In the genomic region with DNA sequence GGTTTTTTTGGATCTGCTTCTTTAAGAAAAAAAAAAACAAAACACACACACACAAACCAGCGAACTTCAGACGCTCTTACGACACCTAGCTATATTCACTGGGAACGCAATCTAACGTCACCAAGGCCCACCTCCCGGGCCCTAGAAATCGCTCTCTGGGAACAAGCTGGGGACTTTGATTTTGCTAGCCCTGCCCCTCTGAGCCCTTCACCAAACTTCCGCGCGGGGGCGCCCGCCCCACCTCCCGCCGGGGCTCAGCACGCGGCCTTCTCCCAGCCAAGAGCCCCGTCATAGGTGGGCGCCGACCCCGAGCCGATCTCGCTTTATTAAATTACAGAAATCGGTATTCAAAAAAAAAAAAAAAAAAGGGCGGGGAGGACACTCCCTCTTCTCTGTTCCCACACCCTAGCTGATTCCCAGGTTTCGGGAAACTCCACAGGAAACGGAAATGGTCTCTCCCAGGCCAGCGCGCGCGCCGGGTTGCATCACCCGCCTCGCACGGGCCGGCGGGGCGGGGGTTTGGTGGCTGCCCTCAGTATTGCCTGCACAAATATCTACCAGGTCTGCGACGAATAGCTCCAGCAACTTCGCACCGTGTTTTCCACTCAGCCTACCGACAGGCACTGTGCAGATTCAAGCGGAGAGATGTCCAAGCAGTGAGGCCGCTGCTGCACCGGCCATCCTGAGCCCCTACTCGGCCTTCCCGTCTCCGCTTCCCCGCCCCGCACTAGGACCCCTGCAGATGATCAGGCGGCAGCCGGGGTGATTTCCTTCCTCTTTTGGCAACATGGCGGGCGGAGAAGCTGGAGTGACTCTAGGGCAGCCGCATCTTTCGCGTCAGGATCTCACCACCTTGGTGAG, we compare ENCODE assay signal across 8 cellular contexts. TPM values are rescaled to one million over a fixed set of nuclear protein-coding genes. Genes with fewer than 3 reads are reported as not detected.
A peak's percentile ranks its signal among the peaks of the same experiment; 100 is the strongest.
DNase-seq lines count a peak whose midpoint lies in the region; ATAC-seq, FAIRE-seq and TF ChIP-seq lines count a peak whose summit lies in the region.

A gene (plus strand): TSS at position 775 of the 861 bp plus-strand sequence. CDS start 13 bp downstream, at position 788.

- intact Hi-C loops in right cardiac atrium (cut with DNase I) (no loop called here), aorta (cut with DNase I) (loop anchor here (1.0 to 10.0 kb wide), 3 partner anchors 29 to 360 kb away; no protein-coding TSS in a partner anchor)

- no peaks in the 10 kb centered on the region for H3K27me3 ChIP-seq in astrocyte (ENCODE audit: insufficient read depth, low read length)
- no peaks in the 10 kb centered on the region for H3K27me3 ChIP-seq in right cardiac atrium (ENCODE audit: control insufficient read depth, insufficient read depth)
- no peaks in the 10 kb centered on the region for H3K27me3 ChIP-seq in aorta (ENCODE audit: control insufficient read depth in 1 of 2, insufficient read depth in 2 of 2, low read length in 1 of 2)

- no peak within 1 kb of the TSS for H3K4me3 Mint-ChIP-seq in T-helper 2 cell treated with Interferon-gamma antibody and Interleukin-4, amounts not matched to agents 5 μg/mL and 100 μg/mL, for 36 hours
- H3K4me3 Mint-ChIP-seq in astrocyte (ENCODE audit: unreplicated experiment) = peak within 1 kb of the TSS; percentile 65

- no peaks in the 10 kb centered on the region for H3K9me3 ChIP-seq in astrocyte (ENCODE audit: insufficient read depth, low read depth, low read length)
- H3K9me3 ChIP-seq in right cardiac atrium (ENCODE audit: control insufficient read depth, low read length) = no peaks in the 10 kb centered on the region
- no peaks in the 10 kb centered on the region for H3K9me3 ChIP-seq in aorta (ENCODE audit: control insufficient read depth, low read length)

- H3K4me1 ChIP-seq in astrocyte (ENCODE audit: insufficient read depth, low read length) = peaks cover 3% of the 10 kb centered on the region
- no peaks in the 10 kb centered on the region for H3K4me1 ChIP-seq in right cardiac atrium (ENCODE audit: control insufficient read depth, insufficient read depth, low read length)
- no peaks in the 10 kb centered on the region for H3K4me1 ChIP-seq in aorta (ENCODE audit: control insufficient read depth in 1 of 2, insufficient read depth in 2 of 2, low read length in 2 of 2)

- peak; percentile 48 for TF ChIP-seq CTCF in astrocyte (IDR thresholded peaks at IDR 0.05; ENCODE audit: insufficient read depth, low read depth, low read length)

- H3K79me2 ChIP-seq in astrocyte (ENCODE audit: insufficient read depth, low read length) = peaks cover 18% of the 10 kb centered on the region

- DNase-seq in GM18507 (ENCODE audit: extremely low spot score, insufficient read length, low read depth) (peak; percentile 42), NCI-H2029 (lab: John Stamatoyannopoulos, UW) (peak; percentile 88), astrocyte (ENCODE audit: low read depth) (peak; percentile 97), right cardiac atrium (peak; percentile 90 to 95 (median 94)), putamen (ENCODE audit: low spot score) (peak; percentile 93), aorta (peak; percentile 94 to 95)
- peak; percentile 82 for DNase-seq in T-helper 2 cell treated with Interferon-gamma antibody and Interleukin-4, amounts not matched to agents 5 μg/mL and 100 μg/mL, for 36 hours (ENCODE audit: low spot score)

- FAIRE-seq in GM18507 (lab: Jason Lieb, UNC) = peak; percentile 94
- FAIRE-seq in astrocyte (lab: Jason Lieb, UNC) = peak; percentile 87

- no peak within 1 kb of the TSS for H3K4me2 ChIP-seq in astrocyte (ENCODE audit: low read length)

- no peaks in the 10 kb centered on the region for H3K27me3 Mint-ChIP-seq in T-helper 2 cell treated with Interferon-gamma antibody and Interleukin-4, amounts not matched to agents 5 μg/mL and 100 μg/mL, for 36 hours (ENCODE audit: low read depth)
- H3K27me3 Mint-ChIP-seq in astrocyte (ENCODE audit: low read depth, unreplicated experiment) = no peaks in the 10 kb centered on the region

- no peak within 1 kb of the TSS for H3K4me3 ChIP-seq in astrocyte (ENCODE audit: insufficient read depth, low read depth, low read length)
- peak within 1 kb of the TSS; percentile 92 for H3K4me3 ChIP-seq in right cardiac atrium (ENCODE audit: low read length)
- H3K4me3 ChIP-seq in aorta (ENCODE audit: low read length in 2 of 2) = peak within 1 kb of the TSS; percentile 28 to 61

- no peak within 1 kb of the TSS for H3K9ac ChIP-seq in astrocyte (ENCODE audit: low read length)

- H3K27ac ChIP-seq in astrocyte (ENCODE audit: low read depth, low read length) (peak within 1 kb of the TSS; percentile 96), right cardiac atrium (ENCODE audit: low read length) (peak within 1 kb of the TSS; percentile 88), aorta (ENCODE audit: low read depth in 1 of 2, low read length in 2 of 2) (peak within 1 kb of the TSS in 1 of 2 donors; percentile 78)

- peaks cover 2% of the 10 kb centered on the region for H3K4me1 Mint-ChIP-seq in T-helper 2 cell treated with Interferon-gamma antibody and Interleukin-4, amounts not matched to agents 5 μg/mL and 100 μg/mL, for 36 hours (ENCODE audit: low read depth)
- H3K4me1 Mint-ChIP-seq in astrocyte (ENCODE audit: low read depth, unreplicated experiment) = peaks cover 1% of the 10 kb centered on the region

- H3K36me3 ChIP-seq in astrocyte (ENCODE audit: insufficient read depth, low read length) = peaks cover 12% of the 10 kb centered on the region
- no peaks in the 10 kb centered on the region for H3K36me3 ChIP-seq in aorta (ENCODE audit: control insufficient read depth in 1 of 2, insufficient read depth in 2 of 2, low read length in 1 of 2)

- H2AFZ ChIP-seq in astrocyte (ENCODE audit: low read depth, low read length) = peak within 1 kb of the TSS; percentile 82

- WGBS in right cardiac atrium = under 1% methylated on average over 57 of the region's 57 CpGs
- 0 to 2% methylated on average over 56 to 57 of the region's 57 CpGs for WGBS in aorta, 2 donors

- ATAC-seq in HG02973 (IDR thresholded peaks at IDR 0.05; ENCODE audit: unreplicated experiment) (peak; percentile 93), right cardiac atrium (peak; percentile 99), aorta (ENCODE audit: low FRiP score) (peak; percentile 99)

- H3K36me3 Mint-ChIP-seq in T-helper 2 cell treated with Interferon-gamma antibody and Interleukin-4, amounts not matched to agents 5 μg/mL and 100 μg/mL, for 36 hours (ENCODE audit: low read depth) = peaks cover 13% of the 10 kb centered on the region
- no peaks in the 10 kb centered on the region for H3K36me3 Mint-ChIP-seq in astrocyte (ENCODE audit: low read depth, unreplicated experiment)

- H3K9me3 Mint-ChIP-seq in T-helper 2 cell treated with Interferon-gamma antibody and Interleukin-4, amounts not matched to agents 5 μg/mL and 100 μg/mL, for 36 hours = no peaks in the 10 kb centered on the region
- H3K9me3 Mint-ChIP-seq in astrocyte (ENCODE audit: unreplicated experiment) = no peaks in the 10 kb centered on the region

- H3K27ac Mint-ChIP-seq in T-helper 2 cell treated with Interferon-gamma antibody and Interleukin-4, amounts not matched to agents 5 μg/mL and 100 μg/mL, for 36 hours = peak within 1 kb of the TSS; percentile 99
- peak within 1 kb of the TSS; percentile 99 for H3K27ac Mint-ChIP-seq in astrocyte (ENCODE audit: unreplicated experiment)

- H4K20me1 ChIP-seq in astrocyte (ENCODE audit: insufficient read depth, low read length) = peaks cover 14% of the 10 kb centered on the region

RNA-seq across cellular contexts. Expression of the gene that starts here (rescaled TPM):
- total RNA-seq in astrocyte = 203 and 216 TPM in 2 replicates
- 10 to 100 TPM; 73.8 to 97.4 (median 88.1) TPM for total RNA-seq in right cardiac atrium
- polyA plus RNA-seq in right cardiac atrium = 32.6 TPM
- 100 to 1,000 TPM; 138 to 173 TPM for total RNA-seq in aorta
- polyA plus RNA-seq in aorta = 100 to 1,000 TPM in 1 of 2 donors, 10 to 100 TPM in 1; 78.3 to 111 TPM

Comparison
In these comparisons a context has a peak if more than half of its experiments do, and no peak if none do; other contexts are left out.
1. DNase-seq: peak in every context shown above with its lines; median percentile 97 in astrocyte; 94 in aorta; 94 in right cardiac atrium; 93 in putamen; 88 in NCI-H2029; 82 in T-helper 2 cell treated with Interferon-gamma antibody and Interleukin-4, amounts not matched to agents 5 μg/mL and 100 μg/mL, for 36 hours; 42 in GM18507.
2. intact Hi-C loops: an anchor here in aorta (1.0 to 10.0 kb wide); none called in right cardiac atrium.